Comparison of ENCODE assay signal across 17 cellular contexts in the genomic region with DNA sequence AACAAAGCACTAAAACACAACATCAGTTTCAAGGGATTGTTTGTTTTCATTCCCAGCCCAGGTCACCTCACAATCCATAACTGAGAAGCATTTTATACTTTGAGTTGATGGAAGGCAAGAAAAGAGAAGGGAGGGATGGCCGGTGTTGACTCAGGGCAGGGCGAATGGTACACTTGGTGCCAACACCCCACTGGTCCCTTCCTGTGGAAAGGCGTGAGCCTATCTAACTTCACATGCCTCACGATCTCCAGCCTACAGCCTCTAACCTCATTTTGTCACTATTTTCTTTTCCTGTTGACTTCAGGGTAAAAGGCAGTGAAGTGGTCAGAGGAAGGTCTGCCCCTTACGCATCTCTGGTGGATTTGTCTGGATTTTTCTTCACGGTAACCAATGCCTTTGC.
"Had no signal": no experiment of that assay in that cellular context is flagged by ENCODE, and none has a peak within 500 bp of the region (broad histone marks: within the 10 kb centered on the region; RNA-seq: fewer than 3 reads in every experiment).

No MANE protein-coding gene starts in this region.

- H3K4me1 ChIP-seq: colonic mucosa had no signal

- H3K27ac Mint-ChIP-seq: activated CD4-positive, alpha-beta memory T cell treated with anti-CD3 and anti-CD28 coated beads for 36 hours; activated CD8-positive, alpha-beta memory T cell treated with anti-CD3 and anti-CD28 coated beads, Interleukin-2, amount 10 ng/mL, durations not matched to agents 7 days and 5 days; effector memory CD8-positive, alpha-beta T cell; natural killer cell; stimulated activated memory B cell treated with anti-CD40 and anti-IgM and Interleukin-4, amounts not matched to agents 10 μg/mL and 1 μg/mL and 100 μg/mL, for 72 hours had no signal

- H3K4me3 Mint-ChIP-seq: activated CD4-positive, alpha-beta memory T cell treated with anti-CD3 and anti-CD28 coated beads for 36 hours; activated CD8-positive, alpha-beta memory T cell treated with anti-CD3 and anti-CD28 coated beads, Interleukin-2, amount 10 ng/mL, durations not matched to agents 7 days and 5 days; effector memory CD8-positive, alpha-beta T cell; natural killer cell; stimulated activated memory B cell treated with anti-CD40 and anti-IgM and Interleukin-4, amounts not matched to agents 10 μg/mL and 1 μg/mL and 100 μg/mL, for 72 hours had no signal

- H3K9me3 ChIP-seq: colonic mucosa, gastrocnemius medialis, psoas muscle, tibial nerve, vagina had no signal

- DNase-seq: activated CD4-positive, alpha-beta memory T cell treated with anti-CD3 and anti-CD28 coated beads for 36 hours; activated CD8-positive, alpha-beta memory T cell treated with anti-CD3 and anti-CD28 coated beads, Interleukin-2, amount 10 ng/mL, durations not matched to agents 7 days and 5 days; activated naive CD4-positive, alpha-beta T cell treated with anti-CD3 and anti-CD28 coated beads, Interleukin-2, amount 50 U/mL, for 16 hours; activated T-cell treated with anti-CD3 and anti-CD28 coated beads, Interleukin-2, amount 50 U/mL, for 1 hour; colonic mucosa; effector memory CD8-positive, alpha-beta T cell; gastrocnemius medialis; islet precursor cell; natural killer cell; psoas muscle; stimulated activated CD4-positive, alpha-beta T cell treated with anti-CD3 and anti-CD28 coated beads, Interleukin-2, amount 100 ng/mL, for 48 hours had no signal

- H3K4me1 Mint-ChIP-seq: activated CD8-positive, alpha-beta memory T cell treated with anti-CD3 and anti-CD28 coated beads, Interleukin-2, amount 10 ng/mL, durations not matched to agents 7 days and 5 days; natural killer cell; stimulated activated memory B cell treated with anti-CD40 and anti-IgM and Interleukin-4, amounts not matched to agents 10 μg/mL and 1 μg/mL and 100 μg/mL, for 72 hours had no signal

- H3K36me3 Mint-ChIP-seq: activated CD4-positive, alpha-beta memory T cell treated with anti-CD3 and anti-CD28 coated beads for 36 hours; activated CD8-positive, alpha-beta memory T cell treated with anti-CD3 and anti-CD28 coated beads, Interleukin-2, amount 10 ng/mL, durations not matched to agents 7 days and 5 days; natural killer cell; stimulated activated memory B cell treated with anti-CD40 and anti-IgM and Interleukin-4, amounts not matched to agents 10 μg/mL and 1 μg/mL and 100 μg/mL, for 72 hours had no signal

- H3K79me2 ChIP-seq: hepatocyte had no signal

- H3K9me3 Mint-ChIP-seq: activated CD4-positive, alpha-beta memory T cell treated with anti-CD3 and anti-CD28 coated beads for 36 hours; effector memory CD8-positive, alpha-beta T cell; natural killer cell; stimulated activated memory B cell treated with anti-CD40 and anti-IgM and Interleukin-4, amounts not matched to agents 10 μg/mL and 1 μg/mL and 100 μg/mL, for 72 hours had no signal

- H3K27me3 ChIP-seq: cardiac muscle cell, colonic mucosa, gastrocnemius medialis, hepatocyte, tibial nerve, vagina had no signal

- H3K4me2 ChIP-seq: hepatocyte had no signal

- H3K36me3 ChIP-seq: cardiac muscle cell, colonic mucosa, gastrocnemius medialis, tibial nerve, vagina had no signal

- ATAC-seq: activated CD8-positive, alpha-beta memory T cell treated with anti-CD3 and anti-CD28 coated beads, Interleukin-2, amount 10 ng/mL, durations not matched to agents 7 days and 5 days; effector memory CD8-positive, alpha-beta T cell; gastrocnemius medialis; natural killer cell; psoas muscle; stimulated activated memory B cell treated with anti-CD40 and anti-IgM and Interleukin-4, amounts not matched to agents 10 μg/mL and 1 μg/mL and 100 μg/mL, for 72 hours had no signal

- H2AFZ ChIP-seq: hepatocyte had no signal

- H3K4me3 ChIP-seq: cardiac muscle cell, colonic mucosa, hepatocyte, psoas muscle, tibial nerve, vagina had no signal

- H3K27ac ChIP-seq: cardiac muscle cell, colonic mucosa, hepatocyte, psoas muscle, tibial nerve, vagina, VCaP had no signal
